Comparison of ENCODE assay signal across 8 cellular contexts in the genomic region with DNA sequence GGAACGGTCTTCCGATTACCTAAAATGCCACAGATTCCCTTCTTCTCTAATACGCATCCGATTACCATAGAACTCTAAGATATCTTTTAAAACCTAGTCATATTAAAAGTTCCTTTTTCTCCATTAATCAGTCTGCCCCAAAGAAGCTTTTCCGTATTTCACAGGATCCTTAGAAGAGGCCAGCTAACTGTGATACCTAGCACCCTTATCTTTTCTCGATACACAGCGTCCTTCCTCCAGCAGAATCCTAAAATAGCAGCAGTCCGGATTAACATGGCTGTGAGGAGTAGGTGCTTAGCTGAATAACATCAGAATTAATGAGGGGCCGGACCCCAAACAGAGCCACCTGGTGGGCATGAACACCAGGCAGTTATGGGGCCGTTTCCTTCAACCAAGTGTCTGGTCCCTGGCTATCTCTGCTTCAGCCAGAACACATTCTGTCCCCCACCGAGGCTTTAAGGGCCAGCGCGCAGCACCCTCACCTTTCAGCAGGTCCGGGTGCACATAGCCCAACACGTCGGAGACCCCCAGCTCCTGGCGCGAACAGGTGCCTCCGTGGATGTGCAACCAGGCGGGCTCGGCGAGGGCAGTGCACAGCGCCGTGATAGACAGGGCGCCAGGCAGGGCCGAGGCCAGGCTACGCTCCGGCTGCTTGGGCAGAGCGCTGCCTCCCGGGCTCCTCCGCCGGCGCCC. TPM values are rescaled to one million over a fixed set of nuclear protein-coding genes. Genes with fewer than 3 reads are reported as not detected.
DNase-seq lines count a peak whose midpoint lies in the region; ATAC-seq, FAIRE-seq and TF ChIP-seq lines count a peak whose summit lies in the region.

No MANE protein-coding gene starts in this region.

- intact Hi-C loops in PC-3 (cut with micrococcal nuclease) (loop anchor here (2.0 to 10.0 kb wide), 2 partner anchors 126 to 270 kb away; a partner anchor contains a TSS), GM12878 (cut with micrococcal nuclease; ENCODE audit: unreplicated experiment) (loop anchor here (1.0 to 5.0 kb wide), 5 partner anchors 38 to 148 kb away; a partner anchor contains a TSS)

- H3K9ac ChIP-seq in PC-3 (ENCODE audit: low read length): peak overlapping the region; percentile 93; the same call in 1 of the 2 replicates
- H3K9ac ChIP-seq in GM12878 (ENCODE audit: control insufficient read depth, insufficient read depth, low read length): peak overlapping the region; percentile 83

- H3K27ac Mint-ChIP-seq in immature natural killer cell: peak overlapping the region; percentile 82 to 93 (median 89)

- FAIRE-seq in GM12878 (lab: Jason Lieb, UNC): peak; percentile 69

- H3K27me3 Mint-ChIP-seq in immature natural killer cell (ENCODE audit: low read depth in 3 of 3): peaks cover 2 to 11% (median 3%) of the 10 kb centered on the region in 3 donors

- TF ChIP-seq RAD21 in GM12878 (IDR thresholded peaks at IDR 0.05; ENCODE audit: insufficient read depth, low read depth, low read length): peak; percentile 45

- H3K9me3 ChIP-seq in PC-3 (ENCODE audit: low read length) (no peaks in the 10 kb centered on the region), GM12878 (replicated peaks; ENCODE audit: control insufficient read depth, insufficient read depth, low read length) (no peaks in the 10 kb centered on the region)

- peaks cover 22% of the 10 kb centered on the region for H4K20me1 ChIP-seq in PC-3 (ENCODE audit: low read length)
- H4K20me1 ChIP-seq in GM12878 (ENCODE audit: control insufficient read depth, insufficient read depth): no peaks in the 10 kb centered on the region

- H3K27me3 ChIP-seq in PC-3 (ENCODE audit: low read length) (no peaks in the 10 kb centered on the region), GM12878 (replicated peaks in 1 of 2; ENCODE audit: control insufficient read depth in 2 of 2, insufficient read depth in 2 of 2, low read length in 1 of 2) (no peaks in the 10 kb centered on the region)

- H3K4me2 ChIP-seq in PC-3 (ENCODE audit: low read length) (peak overlapping the region; percentile 94), GM12878 (ENCODE audit: control insufficient read depth, insufficient read depth) (peak overlapping the region; percentile 86)

- POLR2A ChIA-PET in PC-3 (lab: Charles Lee; ENCODE audit: unreplicated experiment): no interaction called here
- POLR2A ChIA-PET in GM12878 (lab: Charles Lee): interaction anchor here (0.5 to 1.9 kb wide), 6 partner anchors 19 to 82 kb away, joined by 3 to 9 read pairs (median 5); a partner anchor contains a TSS

- CTCF ChIA-PET in PC-3 (lab: Charles Lee): no interaction called here
- CTCF ChIA-PET in GM12878 (lab: Yijun Ruan, JAX): interaction anchor here (0.7 to 7.5 kb wide), 15 partner anchors 8 to 272 kb away, joined by 3 to 90 read pairs (median 4); a partner anchor contains a TSS

- peak; percentile 17; the same call in 1 of the 2 replicates for TF ChIP-seq POLR2A in GM12878 (IDR thresholded peaks at IDR 0.05; ENCODE audit: low read depth, low read length)

- H3K79me2 ChIP-seq in PC-3 (ENCODE audit: low read length) (peaks cover 71% of the 10 kb centered on the region), GM12878 (ENCODE audit: control insufficient read depth, insufficient read depth, low read length) (peaks cover 63% of the 10 kb centered on the region)

- H3K27ac ChIP-seq in PC-3 (ENCODE audit: low read length): no peak overlapping the region
- H3K27ac ChIP-seq in GM12878 (ENCODE audit: control insufficient read depth, insufficient read depth): peak overlapping the region; percentile 79

- no peaks in the 10 kb centered on the region for H3K9me3 Mint-ChIP-seq in immature natural killer cell

- RAD21 ChIA-PET in GM12878 (lab: Charles Lee; ENCODE audit: unreplicated experiment): interaction anchor here (0.8 to 2.0 kb wide), 8 partner anchors 31 to 242 kb away, joined by 4 to 13 read pairs (median 6); a partner anchor contains a TSS

- BruUV-seq in PC-3 (replicated peaks; lab: Mats Ljungman, UMichigan) (no TSS peak), GM12878 (replicated peaks; lab: Mats Ljungman, UMichigan) (no TSS peak)

- in situ Hi-C loops in GM12878 (cut with MboI): loop anchor here (5.0 to 25.0 kb wide), 2 partner anchors 123 to 253 kb away; no protein-coding TSS in a partner anchor

- ATAC-seq in HG03039 (IDR thresholded peaks at IDR 0.05; ENCODE audit: unreplicated experiment): peak; percentile 4
- ATAC-seq in PC-3: peak; percentile 1; the same call in 1 of the 2 replicates
- peak; percentile 36 for ATAC-seq in GM12878

- TF ChIP-seq EP300 in GM12878 (IDR thresholded peaks at IDR 0.05; ENCODE audit: borderline replicate concordance in 1 of 2, control insufficient read depth in 1 of 2, low read depth in 2 of 2, low read length in 2 of 2): no peak

- H3K36me3 ChIP-seq in PC-3 (ENCODE audit: low read depth, low read length) (peaks cover 22% of the 10 kb centered on the region), GM12878 (ENCODE audit: control insufficient read depth in 2 of 2, insufficient read depth in 2 of 2, low read length in 1 of 2) (peaks cover 6 to 24% of the 10 kb centered on the region in 2 experiments)

- H3K4me3 ChIP-seq in PC-3 (ENCODE audit: low read length): peak overlapping the region; percentile 100
- peak overlapping the region; percentile 89 for H3K4me3 ChIP-seq in GM12878

- peak; percentile 34 for DNase-seq in ELF-1 (ENCODE audit: low read depth, low spot score)
- no peak for DNase-seq in PC-3
- DNase-seq in GM12878 (ENCODE audit: low read depth, low spot score): no peak
- DNase-seq in immature natural killer cell: peak; percentile 15 to 38 (median 33)
- peak; percentile 14 for DNase-seq in stimulated activated CD8-positive, alpha-beta memory T cell treated with anti-CD3 and anti-CD28 coated beads, Interleukin-12 subunit alpha, Interleukin-12 subunit beta, amount 100 ng/mL, for 4 hours (ENCODE audit: low read depth)
- no peak for DNase-seq in NCI-H187 treated with DMSO at 0.1 percent for 48 hours (lab: John Stamatoyannopoulos, UW)
- no peak for DNase-seq in iPS-NIHi11 (ENCODE audit: low spot score)

- TF ChIP-seq CTCF in PC-3 (conservative IDR thresholded peaks at IDR 0.05; ENCODE audit: low read depth, low read length): peak; percentile 54
- TF ChIP-seq CTCF in GM12878 (IDR thresholded peaks at IDR 0.05 in 2 of 3, conservative IDR thresholded peaks at IDR 0.05 in 1 of 3; ENCODE audit: control insufficient read depth in 2 of 3, extremely low read depth in 1 of 3, insufficient read depth in 1 of 3, low read depth in 3 of 3, low read length in 3 of 3): peak; percentile 42 to 50 (median 46); a peak in 5 of 6 replicates

- peak overlapping the region; percentile 87 to 98 (median 88) for H3K4me3 Mint-ChIP-seq in immature natural killer cell

- peaks cover 3% of the 10 kb centered on the region for H3F3A ChIP-seq in PC-3 (ENCODE audit: low read length, unreplicated experiment)

- no peak overlapping the region for H2AFZ ChIP-seq in PC-3 (ENCODE audit: low read length)
- no peak overlapping the region for H2AFZ ChIP-seq in GM12878 (ENCODE audit: control insufficient read depth, low read depth, low read length)

- H3K9me2 ChIP-seq in PC-3 (replicated peaks; ENCODE audit: low read length): no peaks in the 10 kb centered on the region

- WGBS in GM12878 (ENCODE audit: insufficient coverage, insufficient replicate concordance, low lambda C conversion rate, missing lambda C conversion rate): 12% methylated on average over 33 of the region's 33 CpGs

- SMC1A ChIA-PET in GM12878 (lab: Charles Lee; ENCODE audit: uncharacterized antibody, unreplicated experiment): interaction anchor here (0.6 to 3.3 kb wide), 10 partner anchors 9 to 272 kb away, joined by 3 to 19 read pairs (median 3); no protein-coding TSS in a partner anchor

- peaks cover 0 to 12% (median 7%) of the 10 kb centered on the region in 3 donors for H3K36me3 Mint-ChIP-seq in immature natural killer cell

- peaks cover 72 to 73% of the 10 kb centered on the region in 2 donors for H3K4me1 Mint-ChIP-seq in immature natural killer cell

- H3K4me1 ChIP-seq in PC-3 (ENCODE audit: insufficient read depth, low read length) (peaks cover 39% of the 10 kb centered on the region), GM12878 (ENCODE audit: control insufficient read depth, insufficient read depth, low read length) (peaks cover 28% of the 10 kb centered on the region)

RNA-seq across cellular contexts. Expression of a gene that starts 1.0 kb away (rescaled TPM):
- 31.9 and 33.9 TPM in 2 replicates for total RNA-seq in PC-3 (2014; rRNA removed)
- total RNA-seq in GM12878 (2013; cell fraction: nucleolus; rRNA removed): 22.9 and 23.0 TPM in 2 replicates
- 11.2 and 15.3 TPM in 2 replicates for total RNA-seq in GM12878 (2014; rRNA removed)
- total RNA-seq in GM12878 (2014; rRNA removed; fragmentation: Illumina TruSeq; extraction: Trizol): 8.2 and 8.9 TPM in 2 replicates
- total RNA-seq in GM12878 (2021): 25.6 and 27.2 TPM in 2 replicates
- 6.9 TPM for polyA plus RNA-seq in GM12878 (2011; ENCODE audit: low read depth)
- polyA plus RNA-seq in GM12878 (2011; rRNA removed): 11.6 and 24.9 TPM in 2 replicates
- 23.0 and 24.2 TPM in 2 replicates for polyA plus RNA-seq in GM12878 (2011; cell fraction: cytosol; rRNA removed)
- 19.2 and 23.7 TPM in 2 replicates for polyA plus RNA-seq in GM12878 (2011; cell fraction: nucleus; rRNA removed)
- 15.0 and 15.6 TPM in 2 replicates for polyA plus RNA-seq in GM12878 (2012)
- 10.5 and 19.9 TPM in 2 replicates for polyA plus RNA-seq in GM12878 (2014; fragmentation: Illumina TruSeq; extraction: Trizol)
- 1 to 10 TPM; 2.6 to 3.0 TPM for polyA plus RNA-seq in GM12878 (2014; fragmentation: Nextera tagmentation; extraction: Ambion mirVana)
- polyA plus RNA-seq in GM12878 (2014; rRNA removed): 18.4 and 22.3 TPM in 2 replicates
- 10 to 100 TPM; 17.0 to 18.4 TPM for polyA plus RNA-seq in GM12878 (2016; fragmentation: Nextera tagmentation; extraction: Ambion mirVana)
- polyA minus RNA-seq in GM12878 (2011; rRNA and poly(A)+ RNA removed): 32.5 and 35.8 TPM in 2 replicates
- polyA minus RNA-seq in GM12878 (2011; cell fraction: cytosol; rRNA and poly(A)+ RNA removed): 7.8 and 11.4 TPM in 2 replicates
- 8.0 and 13.6 TPM in 2 replicates for polyA minus RNA-seq in GM12878 (2011; cell fraction: nucleus; rRNA and poly(A)+ RNA removed)
- 10 to 100 TPM; 24.6 to 57.7 (median 31.3) TPM for polyA plus RNA-seq in immature natural killer cell

RNA-seq across cellular contexts. Expression of a gene that starts 1.2 kb away (rescaled TPM):
- total RNA-seq in PC-3 (2014; rRNA removed) (124 and 130 TPM in 2 replicates), GM12878 (2014; rRNA removed) (74.7 and 89.4 TPM in 2 replicates), GM12878 (2014; rRNA removed; fragmentation: Illumina TruSeq; extraction: Trizol) (48.0 and 49.7 TPM in 2 replicates), GM12878 (2021) (51.1 and 57.5 TPM in 2 replicates)
- total RNA-seq in GM12878 (2013; cell fraction: nucleolus; rRNA removed): 40.1 and 42.8 TPM in 2 replicates
- 23.7 TPM for polyA plus RNA-seq in GM12878 (2011; ENCODE audit: low read depth)
- polyA plus RNA-seq in GM12878 (2011; rRNA removed) (61.3 and 75.4 TPM in 2 replicates), GM12878 (2014; fragmentation: Illumina TruSeq; extraction: Trizol) (50.2 and 55.8 TPM in 2 replicates), GM12878 (2014; fragmentation: Nextera tagmentation; extraction: Ambion mirVana) (10 to 100 TPM in 1 of 2 experiments, 1 to 10 TPM in 1; 8.3 to 15.6 TPM), GM12878 (2014; rRNA removed) (89.3 and 92.5 TPM in 2 replicates), GM12878 (2016; fragmentation: Nextera tagmentation; extraction: Ambion mirVana) (10 to 100 TPM; 69.4 to 73.1 TPM), immature natural killer cell (100 to 1,000 TPM in 2 of 3 donors, 10 to 100 TPM in 1; 92.2 to 142 (median 134) TPM)
- polyA plus RNA-seq in GM12878 (2011; cell fraction: cytosol; rRNA removed): 115 and 126 TPM in 2 replicates
- polyA plus RNA-seq in GM12878 (2011; cell fraction: nucleus; rRNA removed): 66.5 and 69.5 TPM in 2 replicates
- polyA plus RNA-seq in GM12878 (2012): 38.2 and 43.6 TPM in 2 replicates
- polyA minus RNA-seq in GM12878 (2011; rRNA and poly(A)+ RNA removed): 73.0 and 101 TPM in 2 replicates
- polyA minus RNA-seq in GM12878 (2011; cell fraction: cytosol; rRNA and poly(A)+ RNA removed): 26.6 and 27.0 TPM in 2 replicates
- 19.2 and 32.0 TPM in 2 replicates for polyA minus RNA-seq in GM12878 (2011; cell fraction: nucleus; rRNA and poly(A)+ RNA removed)

RNA-seq across cellular contexts. Expression of a gene that starts 40.5 kb away (rescaled TPM):
- total RNA-seq in PC-3 (2014; rRNA removed): 77.8 and 124 TPM in 2 replicates
- 125 and 137 TPM in 2 replicates for total RNA-seq in GM12878 (2013; cell fraction: nucleolus; rRNA removed)
- 68.7 and 72.9 TPM in 2 replicates for total RNA-seq in GM12878 (2014; rRNA removed)
- 59.2 and 61.9 TPM in 2 replicates for total RNA-seq in GM12878 (2014; rRNA removed; fragmentation: Illumina TruSeq; extraction: Trizol)
- 147 and 158 TPM in 2 replicates for total RNA-seq in GM12878 (2021)
- polyA plus RNA-seq in GM12878 (2011; ENCODE audit: low read depth): 99.9 TPM
- 106 and 176 TPM in 2 replicates for polyA plus RNA-seq in GM12878 (2011; rRNA removed)
- polyA plus RNA-seq in GM12878 (2011; cell fraction: cytosol; rRNA removed): 277 and 280 TPM in 2 replicates
- polyA plus RNA-seq in GM12878 (2011; cell fraction: nucleus; rRNA removed): 305 and 387 TPM in 2 replicates
- 117 and 126 TPM in 2 replicates for polyA plus RNA-seq in GM12878 (2012)
- polyA plus RNA-seq in GM12878 (2014; fragmentation: Illumina TruSeq; extraction: Trizol): 111 and 157 TPM in 2 replicates
- polyA plus RNA-seq in GM12878 (2014; fragmentation: Nextera tagmentation; extraction: Ambion mirVana): 10 to 100 TPM; 61.6 to 64.6 TPM
- 145 and 147 TPM in 2 replicates for polyA plus RNA-seq in GM12878 (2014; rRNA removed)
- 100 to 1,000 TPM; 100 to 111 TPM for polyA plus RNA-seq in GM12878 (2016; fragmentation: Nextera tagmentation; extraction: Ambion mirVana)
- polyA minus RNA-seq in GM12878 (2011; rRNA and poly(A)+ RNA removed): 395 and 413 TPM in 2 replicates
- polyA minus RNA-seq in GM12878 (2011; cell fraction: cytosol; rRNA and poly(A)+ RNA removed): 106 and 118 TPM in 2 replicates
- 79.8 and 136 TPM in 2 replicates for polyA minus RNA-seq in GM12878 (2011; cell fraction: nucleus; rRNA and poly(A)+ RNA removed)
- polyA plus RNA-seq in immature natural killer cell: 100 to 1,000 TPM in 1 of 3 donors, 10 to 100 TPM in 2; 42.3 to 105 (median 46.6) TPM

RNA-seq across cellular contexts. Expression of a gene that starts 56.2 kb away (rescaled TPM):
- total RNA-seq in PC-3 (2014; rRNA removed): 164 and 169 TPM in 2 replicates
- 140 and 161 TPM in 2 replicates for total RNA-seq in GM12878 (2013; cell fraction: nucleolus; rRNA removed)
- total RNA-seq in GM12878 (2014; rRNA removed): 215 and 229 TPM in 2 replicates
- total RNA-seq in GM12878 (2014; rRNA removed; fragmentation: Illumina TruSeq; extraction: Trizol): 148 and 153 TPM in 2 replicates
- total RNA-seq in GM12878 (2021): 194 and 200 TPM in 2 replicates
- 84.4 TPM for polyA plus RNA-seq in GM12878 (2011; ENCODE audit: low read depth)
- 139 and 142 TPM in 2 replicates for polyA plus RNA-seq in GM12878 (2011; rRNA removed)
- polyA plus RNA-seq in GM12878 (2011; cell fraction: cytosol; rRNA removed): 75.3 and 92.3 TPM in 2 replicates
- 89.9 and 96.0 TPM in 2 replicates for polyA plus RNA-seq in GM12878 (2011; cell fraction: nucleus; rRNA removed)
- 81.5 and 83.0 TPM in 2 replicates for polyA plus RNA-seq in GM12878 (2012)
- polyA plus RNA-seq in GM12878 (2014; fragmentation: Illumina TruSeq; extraction: Trizol): 154 and 182 TPM in 2 replicates
- 100 to 1,000 TPM in 1 of 2 experiments, 10 to 100 TPM in 1; 85.4 to 114 TPM for polyA plus RNA-seq in GM12878 (2014; fragmentation: Nextera tagmentation; extraction: Ambion mirVana)
- 120 and 123 TPM in 2 replicates for polyA plus RNA-seq in GM12878 (2014; rRNA removed)
- 100 to 1,000 TPM; 225 to 237 TPM for polyA plus RNA-seq in GM12878 (2016; fragmentation: Nextera tagmentation; extraction: Ambion mirVana)
- polyA minus RNA-seq in GM12878 (2011; rRNA and poly(A)+ RNA removed): 88.6 and 126 TPM in 2 replicates
- 52.3 and 75.1 TPM in 2 replicates for polyA minus RNA-seq in GM12878 (2011; cell fraction: cytosol; rRNA and poly(A)+ RNA removed)
- 65.0 and 122 TPM in 2 replicates for polyA minus RNA-seq in GM12878 (2011; cell fraction: nucleus; rRNA and poly(A)+ RNA removed)
- 100 to 1,000 TPM; 161 to 252 (median 173) TPM for polyA plus RNA-seq in immature natural killer cell

Comparison
In these comparisons a context has a peak if more than half of its experiments do, and no peak if none do; other contexts are left out.
1. DNase-seq: peak in ELF-1 (single experiment), immature natural killer cell (3 of 3) and stimulated activated CD8-positive, alpha-beta memory T cell treated with anti-CD3 and anti-CD28 coated beads, Interleukin-12 subunit alpha, Interleukin-12 subunit beta, amount 100 ng/mL, for 4 hours (single experiment); none in PC-3 (single experiment), GM12878 (single experiment), NCI-H187 treated with DMSO at 0.1 percent for 48 hours (single experiment) and iPS-NIHi11 (single experiment).
2. Peak in every context shown above with its lines, with median percentiles within 50 percentile points of each other: ATAC-seq.